ENCODE assay signal across 8 cellular contexts in genomic region chr1:169484683-169485426, GRCh38. TPM values are rescaled to one million over a fixed set of nuclear protein-coding genes. Genes with fewer than 3 reads are reported as not detected.
A peak's percentile ranks its signal among the peaks of the same experiment; 100 is the strongest.
DNase-seq lines count a peak whose midpoint lies in the region; ATAC-seq, FAIRE-seq and TF ChIP-seq lines count a peak whose summit lies in the region.

No MANE protein-coding gene starts in this region.

- H3K9me3 ChIP-seq in GM12878 (replicated peaks; ENCODE audit: control insufficient read depth, insufficient read depth, low read length) (no peaks in the 10 kb centered on the region), iPS DF 6.9 (ENCODE audit: control insufficient read depth, insufficient read depth, low read length) (no peaks in the 10 kb centered on the region)

- no peaks in the 10 kb centered on the region for H3K27me3 ChIP-seq in HL-60 (ENCODE audit: insufficient read depth, poor library complexity, severe bottlenecking)
- H3K27me3 ChIP-seq in GM12878 (replicated peaks in 1 of 2; ENCODE audit: control insufficient read depth in 2 of 2, insufficient read depth in 2 of 2, low read length in 1 of 2), result no peaks in the 10 kb centered on the region
- no peaks in the 10 kb centered on the region for H3K27me3 ChIP-seq in iPS DF 6.9 (ENCODE audit: control insufficient read depth, insufficient read depth, low read length)

- H3K9ac ChIP-seq in GM12878 (ENCODE audit: control insufficient read depth, insufficient read depth, low read length), result peak overlapping the region; percentile 80

- H3K4me1 ChIP-seq in GM12878 (ENCODE audit: control insufficient read depth, insufficient read depth, low read length) (peaks cover 8% of the 10 kb centered on the region), iPS DF 6.9 (ENCODE audit: control insufficient read depth, insufficient read depth, low read length) (peaks cover 2% of the 10 kb centered on the region; the same call in 1 of the 2 replicates)

- TF ChIP-seq EP300 in GM12878 (IDR thresholded peaks at IDR 0.05; ENCODE audit: borderline replicate concordance in 1 of 2, control insufficient read depth in 1 of 2, low read depth in 2 of 2, low read length in 2 of 2), result no peak

- no peak for TF ChIP-seq CTCF in Calu3 (IDR thresholded peaks at IDR 0.05; ENCODE audit: unreplicated experiment)
- no peak for TF ChIP-seq CTCF in HL-60 (IDR thresholded peaks at IDR 0.05; ENCODE audit: insufficient read depth, low read length)
- TF ChIP-seq CTCF in RWPE1 (conservative IDR thresholded peaks at IDR 0.05; ENCODE audit: low read depth), result no peak
- no peak for TF ChIP-seq CTCF in GM12878 (IDR thresholded peaks at IDR 0.05 in 2 of 3, conservative IDR thresholded peaks at IDR 0.05 in 1 of 3; ENCODE audit: control insufficient read depth in 2 of 3, extremely low read depth in 1 of 3, insufficient read depth in 1 of 3, low read depth in 3 of 3, low read length in 3 of 3)

- H3K27ac ChIP-seq in HL-60 (replicated peaks) (peak overlapping the region; percentile 83), RWPE1 (peak overlapping the region; percentile 97), GM12878 (ENCODE audit: control insufficient read depth, insufficient read depth) (peak overlapping the region; percentile 68), iPS DF 6.9 (ENCODE audit: low read length) (no peak overlapping the region)

- CTCF ChIA-PET in Calu3 (lab: Charles Lee), result interaction anchor here (0.8 to 3.1 kb wide), 7 partner anchors 12 to 117 kb away, joined by 3 to 25 read pairs (median 4); partner anchors contain the start of genes BLZF1, F5 and NME7
- CTCF ChIA-PET in RWPE1 (lab: Yijun Ruan, JAX), result no interaction called here
- CTCF ChIA-PET in GM12878 (lab: Yijun Ruan, JAX), result no interaction called here

- H3K4me2 ChIP-seq in GM12878 (ENCODE audit: control insufficient read depth, insufficient read depth), result peak overlapping the region; percentile 100

- no peak for FAIRE-seq in GM12878 (lab: Jason Lieb, UNC)

- peak; percentile 60 for DNase-seq in Calu3
- DNase-seq in HL-60 (ENCODE audit: low read depth in 1 of 2, low spot score in 1 of 2), result peak in 1 of 2 experiments; percentile 42
- peak; percentile 25 for DNase-seq in RWPE1 (ENCODE audit: low spot score)
- no peak for DNase-seq in GM12878 (ENCODE audit: low read depth, low spot score)
- peak; percentile 9 for DNase-seq in iPS DF 6.9 (ENCODE audit: low read depth, low spot score)
- peak; percentile 69 for DNase-seq in sciatic nerve (ENCODE audit: low spot score)
- no peak for DNase-seq in NK-92 treated with Interleukin-12 subunit alpha and Interleukin-12 subunit beta, amount 100 ng/mL, for 24 hours (lab: John Stamatoyannopoulos, UW)

- peak overlapping the region; percentile 87 for H3K4me3 Mint-ChIP-seq in Calu3 (ENCODE audit: low read depth, unreplicated experiment)

- H3K27ac Mint-ChIP-seq in Calu3 (ENCODE audit: unreplicated experiment), result peak overlapping the region; percentile 99

- H4K20me1 ChIP-seq in GM12878 (ENCODE audit: control insufficient read depth, insufficient read depth), result no peaks in the 10 kb centered on the region

- H3K27me3 Mint-ChIP-seq in Calu3 (ENCODE audit: unreplicated experiment), result no peaks in the 10 kb centered on the region

- H3K79me2 ChIP-seq in GM12878 (ENCODE audit: control insufficient read depth, insufficient read depth, low read length), result peaks cover 11% of the 10 kb centered on the region

- no peak for TF ChIP-seq RAD21 in GM12878 (IDR thresholded peaks at IDR 0.05; ENCODE audit: insufficient read depth, low read depth, low read length)

- H3K36me3 Mint-ChIP-seq in Calu3 (ENCODE audit: insufficient read depth, unreplicated experiment), result peaks cover 57% of the 10 kb centered on the region

- BruUV-seq in Calu3 (replicated peaks; lab: Mats Ljungman, UMichigan) (TSS peak; percentile 36), GM12878 (replicated peaks; lab: Mats Ljungman, UMichigan) (no TSS peak)

- RAD21 ChIA-PET in GM12878 (lab: Charles Lee; ENCODE audit: unreplicated experiment), result interaction anchor here (1.0 kb wide), 1 partner anchor 61 kb away, joined by 4 read pairs; no protein-coding TSS in a partner anchor

- H3K4me3 ChIP-seq in HL-60 (replicated peaks; ENCODE audit: insufficient read depth, low read length) (peak overlapping the region; percentile 83), GM12878 (peak overlapping the region; percentile 88), iPS DF 6.9 (ENCODE audit: low read length) (peak overlapping the region; percentile 86)

- H3K9me3 Mint-ChIP-seq in Calu3 (ENCODE audit: low read depth, unreplicated experiment), result no peaks in the 10 kb centered on the region

- in situ Hi-C loops in GM12878 (cut with MboI), result no loop called here

- 15% methylated on average over 15 of the region's 15 CpGs for WGBS in GM12878 (ENCODE audit: insufficient coverage, insufficient replicate concordance, low lambda C conversion rate, missing lambda C conversion rate)
- WGBS in iPS DF 6.9 (ENCODE audit: insufficient coverage, insufficient read length), result no CpG with 5 or more reads among the region's 15 CpGs

- TF ChIP-seq POLR2A in GM12878 (IDR thresholded peaks at IDR 0.05; ENCODE audit: low read depth, low read length), result no peak

- SMC1A ChIA-PET in GM12878 (lab: Charles Lee; ENCODE audit: uncharacterized antibody, unreplicated experiment), result no interaction called here

- ATAC-seq in GM21360 (IDR thresholded peaks at IDR 0.05; ENCODE audit: unreplicated experiment) (peak; percentile 23), GM12878 (peak; percentile 67), sciatic nerve (peak; percentile 63)

- H3K4me1 Mint-ChIP-seq in Calu3 (ENCODE audit: low read depth, unreplicated experiment), result peaks cover 68% of the 10 kb centered on the region

- POLR2A ChIA-PET in RWPE1 (lab: Yijun Ruan, JAX; ENCODE audit: low non-redundant PET), result no interaction called here
- POLR2A ChIA-PET in GM12878 (lab: Charles Lee), result interaction anchor here (0.9 kb wide), 1 partner anchor 114 kb away, joined by 3 read pairs; no protein-coding TSS in a partner anchor

- no peaks in the 10 kb centered on the region for H3K36me3 ChIP-seq in GM12878 (ENCODE audit: control insufficient read depth in 2 of 2, insufficient read depth in 2 of 2, low read length in 1 of 2)
- no peaks in the 10 kb centered on the region for H3K36me3 ChIP-seq in iPS DF 6.9 (ENCODE audit: control insufficient read depth, insufficient read depth, low read length)

- intact Hi-C loops in Calu3 (cut with micrococcal nuclease; ENCODE audit: unreplicated experiment) (loop anchor here (5.0 kb wide), 1 partner anchor 42 kb away; no protein-coding TSS in a partner anchor), GM12878 (cut with micrococcal nuclease; ENCODE audit: unreplicated experiment) (loop anchor here (1.0 to 5.0 kb wide), 4 partner anchors 42 to 312 kb away; a partner anchor contains a TSS), sciatic nerve (cut with DNase I) (no loop called here)

- H2AFZ ChIP-seq in GM12878 (ENCODE audit: control insufficient read depth, low read depth, low read length), result peak overlapping the region; percentile 98

TF ChIP-seq in GM12878, 131 proteins besides CTCF, POLR2A, EP300 and RAD21 (continues in another document):
- TF ChIP-seq BHLHE40 (IDR thresholded peaks at IDR 0.05; ENCODE audit: borderline replicate concordance in 1 of 2, low read depth in 2 of 2, low read length in 1 of 2) (peak; percentile 39 to 42; a peak in 2 of 4 replicates), NBN (IDR thresholded peaks at IDR 0.05) (0 out of 2 replicates have a peak, but pooled peaks have one; percentile 6), RB1 (IDR thresholded peaks at IDR 0.05; ENCODE audit: borderline replicate concordance) (0 out of 2 replicates have a peak, but pooled peaks have one; percentile 11)

RNA-seq across cellular contexts. Expression of gene SLC19A2, which starts 0.9 kb away (rescaled TPM):
- total RNA-seq in Calu3 (2022) (22.0 and 24.2 TPM in 2 replicates), GM12878 (2014; rRNA removed) (3.7 and 3.8 TPM in 2 replicates), GM12878 (2014; rRNA removed; fragmentation: Illumina TruSeq; extraction: Trizol) (2.9 and 3.5 TPM in 2 replicates), GM12878 (2021) (2.2 and 2.3 TPM in 2 replicates), sciatic nerve (7.0 TPM)
- total RNA-seq in GM12878 (2013; cell fraction: nucleolus; rRNA removed), result 16.0 and 16.6 TPM in 2 replicates
- polyA plus RNA-seq in GM12878 (2011; ENCODE audit: low read depth), result 0.88 TPM
- polyA plus RNA-seq in GM12878 (2011; rRNA removed) (7.8 and 9.3 TPM in 2 replicates), GM12878 (2014; fragmentation: Illumina TruSeq; extraction: Trizol) (3.1 and 3.7 TPM in 2 replicates), GM12878 (2014; fragmentation: Nextera tagmentation; extraction: Ambion mirVana) (1 to 10 TPM; 1.2 to 1.3 TPM), GM12878 (2014; rRNA removed) (2.2 and 2.7 TPM in 2 replicates), GM12878 (2016; fragmentation: Nextera tagmentation; extraction: Ambion mirVana) (1 to 10 TPM; 1.8 to 1.9 TPM)
- 4.1 and 4.6 TPM in 2 replicates for polyA plus RNA-seq in GM12878 (2011; cell fraction: cytosol; rRNA removed)
- polyA plus RNA-seq in GM12878 (2011; cell fraction: nucleus; rRNA removed), result 5.6 and 5.7 TPM in 2 replicates
- polyA plus RNA-seq in GM12878 (2012), result 1.6 and 2.3 TPM in 2 replicates
- 9.3 and 9.9 TPM in 2 replicates for polyA minus RNA-seq in GM12878 (2011; rRNA and poly(A)+ RNA removed)
- polyA minus RNA-seq in GM12878 (2011; cell fraction: cytosol; rRNA and poly(A)+ RNA removed), result 2.9 and 3.3 TPM in 2 replicates
- 4.6 and 7.3 TPM in 2 replicates for polyA minus RNA-seq in GM12878 (2011; cell fraction: nucleus; rRNA and poly(A)+ RNA removed)

RNA-seq across cellular contexts. Expression of gene CCDC181, which starts 57.6 kb away (rescaled TPM):
- total RNA-seq in Calu3 (2022), result 0.64 and 0.71 TPM in 2 replicates
- total RNA-seq in GM12878 (2013; cell fraction: nucleolus; rRNA removed), result not detected in 2 replicates
- total RNA-seq in GM12878 (2014; rRNA removed), result not detected in 2 replicates
- not detected in 2 replicates for total RNA-seq in GM12878 (2014; rRNA removed; fragmentation: Illumina TruSeq; extraction: Trizol)
- not detected in 2 replicates for total RNA-seq in GM12878 (2021)
- not detected for polyA plus RNA-seq in GM12878 (2011; ENCODE audit: low read depth)
- polyA plus RNA-seq in GM12878 (2011; rRNA removed), result not detected in 2 replicates
- not detected in 2 replicates for polyA plus RNA-seq in GM12878 (2011; cell fraction: cytosol; rRNA removed)
- not detected in 2 replicates for polyA plus RNA-seq in GM12878 (2011; cell fraction: nucleus; rRNA removed)
- polyA plus RNA-seq in GM12878 (2012), result not detected in 2 replicates
- polyA plus RNA-seq in GM12878 (2014; fragmentation: Illumina TruSeq; extraction: Trizol), result not detected in 2 replicates
- polyA plus RNA-seq in GM12878 (2014; fragmentation: Nextera tagmentation; extraction: Ambion mirVana), result not detected
- not detected in 2 replicates for polyA plus RNA-seq in GM12878 (2014; rRNA removed)
- not detected for polyA plus RNA-seq in GM12878 (2016; fragmentation: Nextera tagmentation; extraction: Ambion mirVana)
- not detected in 2 replicates for polyA minus RNA-seq in GM12878 (2011; rRNA and poly(A)+ RNA removed)
- polyA minus RNA-seq in GM12878 (2011; cell fraction: cytosol; rRNA and poly(A)+ RNA removed), result not detected in 2 replicates
- 0.24 TPM in 1 of 2 replicates, not detected in the other for polyA minus RNA-seq in GM12878 (2011; cell fraction: nucleus; rRNA and poly(A)+ RNA removed)
- 2.1 TPM for total RNA-seq in sciatic nerve

Comparison
In these comparisons a context has a peak if more than half of its experiments do, and no peak if none do; other contexts are left out.
1. DNase-seq: peak in Calu3 (single experiment), RWPE1 (single experiment), iPS DF 6.9 (single experiment) and sciatic nerve (single experiment); none in GM12878 (single experiment) and NK-92 treated with Interleukin-12 subunit alpha and Interleukin-12 subunit beta, amount 100 ng/mL, for 24 hours (single experiment).
2. Peak in every context shown above with its lines, with median percentiles within 50 percentile points of each other: ATAC-seq and H3K4me3 ChIP-seq.